Comparison of ENCODE assay signal across 8 cellular contexts in genomic region chr15:77497108-77497737, GRCh38.
A peak's percentile ranks its signal among the peaks of the same experiment; 100 is the strongest.
DNase-seq lines count a peak whose midpoint lies in the region; ATAC-seq and TF ChIP-seq lines count a peak whose summit lies in the region.

No MANE protein-coding gene starts in this region.

- DNase-seq in DMS79 (lab: John Stamatoyannopoulos, UW) (peak; percentile 77), NCI-H69 (lab: John Stamatoyannopoulos, UW) (peak; percentile 90), fibroblast of lung (ENCODE audit: low read depth in 2 of 2) (peak; percentile 55 to 59), omental fat pad (ENCODE audit: low spot score) (no peak), activated gamma-delta T cell (lab: John Stamatoyannopoulos, UW) (no peak), T-helper 9 cell (no peak)

- H2AFZ ChIP-seq in fibroblast of lung (ENCODE audit: low read length), result peak overlapping the region; percentile 52

- no peaks in the 10 kb centered on the region for H4K20me1 ChIP-seq in fibroblast of lung (ENCODE audit: control insufficient read depth, extremely low read depth, insufficient read depth, low read length)

- peak overlapping the region; percentile 77 for H3K27ac ChIP-seq in fibroblast of lung (ENCODE audit: insufficient read depth, low read length)

- H3K9me3 ChIP-seq in fibroblast of lung (ENCODE audit: control insufficient read depth, insufficient read depth, low read depth, low read length), result no peaks in the 10 kb centered on the region

- H3K36me3 ChIP-seq in fibroblast of lung (ENCODE audit: control insufficient read depth, insufficient read depth, low read length), result no peaks in the 10 kb centered on the region

- no peak for TF ChIP-seq CTCF in fibroblast of lung (conservative IDR thresholded peaks at IDR 0.05 in 1 of 2, IDR thresholded peaks at IDR 0.05 in 1 of 2; ENCODE audit: low read depth in 1 of 2, low read length in 2 of 2)
- TF ChIP-seq CTCF in omental fat pad (IDR thresholded peaks at IDR 0.05), result no peak

- peaks cover 31% of the 10 kb centered on the region for H3K4me1 ChIP-seq in fibroblast of lung (ENCODE audit: control insufficient read depth, extremely low read depth, insufficient read depth, low read length)

- no peaks in the 10 kb centered on the region for H3K79me2 ChIP-seq in fibroblast of lung (ENCODE audit: control insufficient read depth, insufficient read depth, low read length)

- H3K4me2 ChIP-seq in fibroblast of lung (ENCODE audit: extremely low read depth, insufficient read depth, low read length), result peak overlapping the region; percentile 79

- H3K27me3 ChIP-seq in fibroblast of lung (ENCODE audit: control insufficient read depth, insufficient read depth, low read length), result no peaks in the 10 kb centered on the region

- H3K4me3 ChIP-seq in fibroblast of lung (replicated peaks in 1 of 4; ENCODE audit: control extremely low read depth in 1 of 4, insufficient read depth in 1 of 4, low read depth in 3 of 4, low read length in 4 of 4), result peak overlapping the region in 1 of 4 experiments; percentile 32

- ATAC-seq in omental fat pad (ENCODE audit: low FRiP score), result peak; percentile 46
- ATAC-seq in GM21528 (IDR thresholded peaks at IDR 0.05; ENCODE audit: low FRiP score, unreplicated experiment), result no peak
- ATAC-seq in HG03571 (IDR thresholded peaks at IDR 0.05; ENCODE audit: unreplicated experiment), result no peak

- H3K9ac ChIP-seq in fibroblast of lung (ENCODE audit: insufficient read depth, low read length), result peak overlapping the region; percentile 55

Comparison
In these comparisons a context has a peak if more than half of its experiments do, and no peak if none do; other contexts are left out.
1. DNase-seq: peak in DMS79 (single experiment), NCI-H69 (single experiment) and fibroblast of lung (2 of 2); none in omental fat pad (single experiment), activated gamma-delta T cell (single experiment) and T-helper 9 cell (single experiment).